Comparison of ENCODE assay signal across 8 cellular contexts in genomic region chr17:73255671-73256181, GRCh38. TPM values are rescaled to one million over a fixed set of nuclear protein-coding genes. Genes with fewer than 3 reads are reported as not detected.
DNase-seq lines count a peak whose midpoint lies in the region; ATAC-seq and TF ChIP-seq lines count a peak whose summit lies in the region.

No MANE protein-coding gene starts in this region.

- no peak overlapping the region for H3K27ac ChIP-seq in suprapubic skin

- no peaks in the 10 kb centered on the region for H3K9me3 Mint-ChIP-seq in natural killer cell treated with Interleukin-12 subunit alpha and Interleukin-12 subunit beta and Interleukin-15 and Interleukin-18, amount 100 ng/mL, for 72 hours

- TF ChIP-seq CTCF in suprapubic skin (IDR thresholded peaks at IDR 0.05): peak; percentile 88 to 92

- 5% methylated on average over 5 of the region's 8 CpGs for WGBS in suprapubic skin

- H3K27me3 ChIP-seq in suprapubic skin: no peaks in the 10 kb centered on the region

- H3K36me3 ChIP-seq in suprapubic skin: no peaks in the 10 kb centered on the region

- no peaks in the 10 kb centered on the region for H3K4me1 Mint-ChIP-seq in natural killer cell treated with Interleukin-12 subunit alpha and Interleukin-12 subunit beta and Interleukin-15 and Interleukin-18, amount 100 ng/mL, for 72 hours (ENCODE audit: low read depth in 2 of 2)

- TF ChIP-seq EP300 in suprapubic skin (IDR thresholded peaks at IDR 0.05): no peak

- TF ChIP-seq POLR2A in erythroblast (IDR thresholded peaks at IDR 0.05; ENCODE audit: low read length) (no peak), suprapubic skin (IDR thresholded peaks at IDR 0.05) (no peak)

- peak; percentile 51 for ATAC-seq in GM21529 (IDR thresholded peaks at IDR 0.05; ENCODE audit: unreplicated experiment)
- ATAC-seq in natural killer cell treated with Interleukin-12 subunit alpha and Interleukin-12 subunit beta and Interleukin-15 and Interleukin-18, amount 100 ng/mL, for 72 hours: peak; percentile 69
- ATAC-seq in GM21619 (IDR thresholded peaks at IDR 0.05; ENCODE audit: unreplicated experiment): no peak

- H3K4me3 Mint-ChIP-seq in natural killer cell treated with Interleukin-12 subunit alpha and Interleukin-12 subunit beta and Interleukin-15 and Interleukin-18, amount 100 ng/mL, for 72 hours: no peak overlapping the region

- peaks cover 3% of the 10 kb centered on the region for H3K4me1 ChIP-seq in suprapubic skin

- H3K27me3 Mint-ChIP-seq in natural killer cell treated with Interleukin-12 subunit alpha and Interleukin-12 subunit beta and Interleukin-15 and Interleukin-18, amount 100 ng/mL, for 72 hours: no peaks in the 10 kb centered on the region

- DNase-seq in Caki2 (ENCODE audit: low read depth) (peak; percentile 55), NCI-H82 (lab: John Stamatoyannopoulos, UW) (peak; percentile 78), erythroblast (lab: John Stamatoyannopoulos, UW) (peak; percentile 62 to 83), suprapubic skin (ENCODE audit: low spot score in 2 of 2) (peak in 1 of 2 donors; percentile 68)
- DNase-seq in activated CD8-positive, alpha-beta memory T cell treated with anti-CD3 and anti-CD28 coated beads, Interleukin-2, amount 50 U/mL, for 4 hours: peak; percentile 60
- peak; percentile 68 for DNase-seq in natural killer cell treated with Interleukin-12 subunit alpha and Interleukin-12 subunit beta and Interleukin-15 and Interleukin-18, amount 100 ng/mL, for 72 hours (ENCODE audit: low spot score)

- H3K4me3 ChIP-seq in suprapubic skin: no peak overlapping the region

- H3K36me3 Mint-ChIP-seq in natural killer cell treated with Interleukin-12 subunit alpha and Interleukin-12 subunit beta and Interleukin-15 and Interleukin-18, amount 100 ng/mL, for 72 hours: no peaks in the 10 kb centered on the region

- no peak overlapping the region for H3K27ac Mint-ChIP-seq in natural killer cell treated with Interleukin-12 subunit alpha and Interleukin-12 subunit beta and Interleukin-15 and Interleukin-18, amount 100 ng/mL, for 72 hours

- no peaks in the 10 kb centered on the region for H3K9me3 ChIP-seq in suprapubic skin

- in situ Hi-C loops in Caki2 (cut with HindIII; ENCODE audit: low pct_unique_long_range_greater_than_20kb, low sequenced_read_pairs): no loop called here

RNA-seq across cellular contexts. Expression of gene CPSF4L, which starts 6.0 kb away (rescaled TPM):
- not detected in 2 replicates for total RNA-seq in Caki2 (2014; rRNA removed; shearing (Covaris generic); ENCODE audit: low replicate concordance)
- total RNA-seq in natural killer cell treated with Interleukin-12 subunit alpha and Interleukin-12 subunit beta and Interleukin-15 and Interleukin-18, amount 100 ng/mL, for 72 hours: not detected
- total RNA-seq in suprapubic skin: not detected

RNA-seq across cellular contexts. Expression of gene CDC42EP4, which starts 56.1 kb away (rescaled TPM):
- 50.8 and 54.9 TPM in 2 replicates for total RNA-seq in Caki2 (2014; rRNA removed; shearing (Covaris generic); ENCODE audit: low replicate concordance)
- 1 to 10 TPM; 1.1 to 1.7 TPM for total RNA-seq in natural killer cell treated with Interleukin-12 subunit alpha and Interleukin-12 subunit beta and Interleukin-15 and Interleukin-18, amount 100 ng/mL, for 72 hours
- 10 to 100 TPM; 60.0 to 86.8 (median 81.5) TPM for total RNA-seq in suprapubic skin

Comparison
In these comparisons a context has a peak if more than half of its experiments do, and no peak if none do; other contexts are left out.
1. RNA of gene CDC42EP4, which starts 56.1 kb away (total RNA-seq): 60.0 to 86.8 TPM in suprapubic skin and 50.8 to 54.9 TPM in Caki2; 1.1 to 1.7 TPM in natural killer cell treated with Interleukin-12 subunit alpha and Interleukin-12 subunit beta and Interleukin-15 and Interleukin-18, amount 100 ng/mL, for 72 hours; every median in the first group is over 10 times any median in the second.